In the genomic region with DNA sequence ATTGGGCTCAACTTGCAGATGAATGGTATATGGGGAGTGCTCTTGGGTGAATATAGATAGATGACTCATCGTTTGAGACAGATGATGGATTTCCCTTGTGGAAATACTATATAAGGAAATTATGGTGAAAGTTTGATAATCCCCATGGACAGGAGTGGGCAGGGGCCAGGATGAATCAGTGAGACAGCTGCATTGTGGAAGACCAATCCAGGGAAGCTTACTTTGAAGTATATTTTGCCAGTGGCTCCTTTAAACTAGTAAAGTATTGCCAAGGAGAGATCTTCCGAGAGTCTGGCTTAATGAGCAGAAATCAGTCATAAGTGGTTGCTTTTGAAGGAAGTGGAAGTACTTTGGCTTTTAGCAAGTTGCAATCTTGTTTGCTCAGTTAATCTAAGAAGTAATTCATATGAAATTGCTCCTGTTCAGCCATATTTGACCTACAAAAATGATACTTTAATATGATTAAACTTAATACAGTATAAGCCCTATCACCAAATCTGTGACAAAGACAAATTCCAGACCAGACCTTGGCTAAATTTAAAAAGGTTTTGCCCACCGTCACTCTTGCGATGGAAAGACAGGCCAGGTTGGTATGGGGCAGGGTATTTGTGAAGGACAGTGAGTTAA, we compare ENCODE assay signal across 1 cellular context.
TF ChIP-seq lines count a peak whose summit lies in the region.

No MANE protein-coding gene starts in this region.

TF ChIP-seq in IMR-90, 13 proteins besides CTCF, POLR2A, EP300 and RAD21:
- TF ChIP-seq CEBPB (IDR thresholded peaks at IDR 0.05; ENCODE audit: low read depth, low read length) (no peak), ELK1 (IDR thresholded peaks at IDR 0.05; ENCODE audit: borderline replicate concordance, low read depth, low read length) (no peak), FOS (IDR thresholded peaks at IDR 0.05; ENCODE audit: low read depth, low read length) (peak; percentile 86), BHLHE40 (IDR thresholded peaks at IDR 0.05; ENCODE audit: low read depth, low read length) (0 out of 2 replicates have a peak, but pooled peaks have one; percentile 17), CHD1 (IDR thresholded peaks at IDR 0.05; ENCODE audit: low read depth, low read length) (no peak)
